Comparison of ENCODE assay signal across 8 cellular contexts in the genomic region with DNA sequence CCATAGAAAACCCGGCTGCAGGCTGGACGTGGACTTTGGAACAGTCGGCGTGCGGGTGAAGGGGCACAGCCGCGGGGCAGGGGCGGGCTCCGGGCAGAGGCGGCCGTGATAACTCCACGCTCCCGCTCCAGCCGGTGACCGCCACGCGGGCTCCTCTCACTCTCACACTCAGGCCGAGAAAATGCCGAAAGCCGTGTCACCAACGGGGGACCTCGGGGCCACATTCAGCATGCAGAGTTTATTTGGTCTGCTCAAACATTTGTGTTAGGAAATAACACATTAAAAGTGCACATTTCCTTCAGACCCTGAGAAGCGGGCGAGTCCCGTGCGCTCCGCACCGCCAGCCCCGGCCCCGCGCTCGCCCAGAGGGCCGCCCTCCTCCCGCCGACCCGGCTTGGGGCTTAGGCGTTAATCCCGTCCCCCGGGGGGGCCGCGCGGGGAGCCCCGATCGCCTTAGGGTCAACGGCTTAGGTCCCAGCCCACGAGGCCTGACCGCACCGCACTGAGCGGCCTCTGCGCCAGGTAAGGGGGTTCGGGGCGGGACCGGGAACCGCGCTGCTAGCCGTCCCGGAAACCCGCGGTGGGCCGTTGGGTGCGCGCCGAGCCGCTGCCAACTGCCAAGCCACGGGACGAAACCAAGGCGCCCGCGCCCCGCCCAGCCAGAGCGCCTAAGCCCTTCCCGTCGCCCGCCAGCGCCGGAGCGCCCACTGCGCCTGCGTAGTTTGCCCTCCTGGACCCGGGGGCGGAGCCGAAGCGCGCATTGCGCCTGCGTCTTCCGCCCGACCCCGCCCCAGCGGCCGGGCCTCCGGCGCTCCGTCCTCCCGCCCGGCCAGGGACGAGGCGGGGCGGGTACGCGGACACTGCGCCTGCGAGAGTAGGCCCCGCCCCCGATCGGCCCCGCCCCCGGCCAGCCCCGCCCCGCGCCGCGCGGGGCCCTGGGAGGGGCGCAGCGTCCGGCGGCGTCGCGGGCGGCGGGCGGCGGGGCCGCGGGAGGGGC. TPM values are rescaled to one million over a fixed set of nuclear protein-coding genes. Genes with fewer than 3 reads are reported as not detected.
A peak's percentile ranks its signal among the peaks of the same experiment; 100 is the strongest.
DNase-seq lines count a peak whose midpoint lies in the region; ATAC-seq, FAIRE-seq and TF ChIP-seq lines count a peak whose summit lies in the region.

A gene with protein sequence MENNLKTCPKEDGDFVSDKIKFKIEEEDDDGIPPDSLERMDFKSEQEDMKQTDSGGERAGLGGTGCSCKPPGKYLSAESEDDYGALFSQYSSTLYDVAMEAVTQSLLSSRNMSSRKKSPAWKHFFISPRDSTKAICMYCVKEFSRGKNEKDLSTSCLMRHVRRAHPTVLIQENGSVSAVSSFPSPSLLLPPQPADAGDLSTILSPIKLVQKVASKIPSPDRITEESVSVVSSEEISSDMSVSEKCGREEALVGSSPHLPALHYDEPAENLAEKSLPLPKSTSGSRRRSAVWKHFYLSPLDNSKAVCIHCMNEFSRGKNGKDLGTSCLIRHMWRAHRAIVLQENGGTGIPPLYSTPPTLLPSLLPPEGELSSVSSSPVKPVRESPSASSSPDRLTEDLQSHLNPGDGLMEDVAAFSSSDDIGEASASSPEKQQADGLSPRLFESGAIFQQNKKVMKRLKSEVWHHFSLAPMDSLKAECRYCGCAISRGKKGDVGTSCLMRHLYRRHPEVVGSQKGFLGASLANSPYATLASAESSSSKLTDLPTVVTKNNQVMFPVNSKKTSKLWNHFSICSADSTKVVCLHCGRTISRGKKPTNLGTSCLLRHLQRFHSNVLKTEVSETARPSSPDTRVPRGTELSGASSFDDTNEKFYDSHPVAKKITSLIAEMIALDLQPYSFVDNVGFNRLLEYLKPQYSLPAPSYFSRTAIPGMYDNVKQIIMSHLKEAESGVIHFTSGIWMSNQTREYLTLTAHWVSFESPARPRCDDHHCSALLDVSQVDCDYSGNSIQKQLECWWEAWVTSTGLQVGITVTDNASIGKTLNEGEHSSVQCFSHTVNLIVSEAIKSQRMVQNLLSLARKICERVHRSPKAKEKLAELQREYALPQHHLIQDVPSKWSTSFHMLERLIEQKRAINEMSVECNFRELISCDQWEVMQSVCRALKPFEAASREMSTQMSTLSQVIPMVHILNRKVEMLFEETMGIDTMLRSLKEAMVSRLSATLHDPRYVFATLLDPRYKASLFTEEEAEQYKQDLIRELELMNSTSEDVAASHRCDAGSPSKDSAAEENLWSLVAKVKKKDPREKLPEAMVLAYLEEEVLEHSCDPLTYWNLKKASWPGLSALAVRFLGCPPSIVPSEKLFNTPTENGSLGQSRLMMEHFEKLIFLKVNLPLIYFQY (plus strand): TSS at position 947 of the 997 bp plus-strand sequence. CDS start 29,819 bp downstream, outside the sequence.

- ATAC-seq in GM21786 (IDR thresholded peaks at IDR 0.05; ENCODE audit: unreplicated experiment) = peak; percentile 77
- peak; percentile 82 to 86 for ATAC-seq in activated T-cell treated with anti-CD3 and anti-CD28 coated beads, Interleukin-2, amount 50 U/mL, for 72 hours (replicated peaks in 1 of 2)

- no peak for FAIRE-seq in RCC 7860 (lab: Jason Lieb, UNC)

- H3K9ac ChIP-seq in KMS-11 (peak within 1 kb of the TSS; percentile 94), muscle layer of colon (ENCODE audit: low read length) (peak within 1 kb of the TSS; percentile 49)

- intact Hi-C loops in esophagus muscularis mucosa (cut with DNase I) = loop anchor here (2.0 kb wide), 2 partner anchors 26 to 64 kb away; a partner anchor contains a TSS

- no peaks in the 10 kb centered on the region for H3K36me3 ChIP-seq in KMS-11 (ENCODE audit: insufficient read depth)
- H3K36me3 ChIP-seq in esophagus muscularis mucosa = peaks cover 0 to under 1% (median 0%) of the 10 kb centered on the region in 4 donors
- H3K36me3 ChIP-seq in muscle layer of colon (ENCODE audit: insufficient read depth, low read length) = no peaks in the 10 kb centered on the region

- H3K9me3 Mint-ChIP-seq in activated T-cell treated with anti-CD3 and anti-CD28 coated beads, Interleukin-2, amount 50 U/mL, for 72 hours = no peaks in the 10 kb centered on the region

- TF ChIP-seq POLR2A in esophagus muscularis mucosa (IDR thresholded peaks at IDR 0.05; ENCODE audit: low read depth) = peak; percentile 50

- no peaks in the 10 kb centered on the region for H4K20me1 ChIP-seq in KMS-11 (ENCODE audit: insufficient read depth)

- peak within 1 kb of the TSS; percentile 97 for H3K27ac Mint-ChIP-seq in activated T-cell treated with anti-CD3 and anti-CD28 coated beads, Interleukin-2, amount 50 U/mL, for 72 hours

- peak within 1 kb of the TSS; percentile 74 for H2AFZ ChIP-seq in KMS-11 (ENCODE audit: low read depth)

- H3K79me2 ChIP-seq in KMS-11 (ENCODE audit: insufficient read depth, low read depth) = peaks cover 30% of the 10 kb centered on the region

- H3K36me3 Mint-ChIP-seq in activated T-cell treated with anti-CD3 and anti-CD28 coated beads, Interleukin-2, amount 50 U/mL, for 72 hours (ENCODE audit: insufficient read depth in 2 of 2) = peaks cover 0 to 1% of the 10 kb centered on the region in 2 donors

- peak within 1 kb of the TSS; percentile 88 for H3K4me2 ChIP-seq in KMS-11

- H3K27me3 Mint-ChIP-seq in activated T-cell treated with anti-CD3 and anti-CD28 coated beads, Interleukin-2, amount 50 U/mL, for 72 hours (ENCODE audit: low read depth) = peaks cover 22% of the 10 kb centered on the region

- TF ChIP-seq CTCF in KMS-11 (conservative IDR thresholded peaks at IDR 0.05; ENCODE audit: low read depth, low read length) (no peak), esophagus muscularis mucosa (IDR thresholded peaks at IDR 0.05) (no peak)

- H3K9me3 ChIP-seq in esophagus muscularis mucosa (no peaks in the 10 kb centered on the region), muscle layer of colon (ENCODE audit: low read length) (no peaks in the 10 kb centered on the region)

- no peak for TF ChIP-seq EP300 in esophagus muscularis mucosa (IDR thresholded peaks at IDR 0.05)

- 0% methylated on average over 10 of the region's 127 CpGs for WGBS in esophagus muscularis mucosa

- H3K4me3 ChIP-seq in KMS-11 (IDR thresholded peaks at IDR 0.05; ENCODE audit: insufficient read depth, low read depth, low read length) (no peak within 1 kb of the TSS), esophagus muscularis mucosa (peak within 1 kb of the TSS; percentile 81 to 84 (median 84)), muscle layer of colon (ENCODE audit: low read depth in 1 of 2, low read length in 2 of 2) (peak within 1 kb of the TSS; percentile 71 to 73)

- H3K27me3 ChIP-seq in KMS-11 (ENCODE audit: insufficient read depth, low read depth) = no peaks in the 10 kb centered on the region
- peaks cover 13 to 27% (median 24%) of the 10 kb centered on the region in 4 donors for H3K27me3 ChIP-seq in esophagus muscularis mucosa
- peaks cover 3 to 26% of the 10 kb centered on the region in 2 donors for H3K27me3 ChIP-seq in muscle layer of colon (ENCODE audit: control insufficient read depth in 1 of 2, insufficient read depth in 2 of 2, low read length in 2 of 2)

- DNase-seq in DMS79 treated with DMSO at 0.1 percent for 48 hours (lab: John Stamatoyannopoulos, UW) (peak; percentile 60), RCC 7860 (ENCODE audit: low spot score) (peak; percentile 87), esophagus muscularis mucosa (ENCODE audit: extremely low spot score) (peak; percentile 98)
- peak; percentile 99 to 100 for DNase-seq in activated T-cell treated with anti-CD3 and anti-CD28 coated beads, Interleukin-2, amount 50 U/mL, for 72 hours
- peak; percentile 96 to 97 for DNase-seq in stimulated activated CD8-positive, alpha-beta memory T cell treated with anti-CD3 and anti-CD28 coated beads, Interleukin-7, amount 100 ng/mL, for 1 hour (ENCODE audit: low read depth in 2 of 2)

- H3K27ac ChIP-seq in KMS-11 (peak within 1 kb of the TSS; percentile 98), esophagus muscularis mucosa (replicated peaks in 1 of 4) (peak within 1 kb of the TSS; percentile 91 to 95 (median 92)), muscle layer of colon (ENCODE audit: low read depth, low read length) (peak within 1 kb of the TSS; percentile 94)

- peaks cover 13% of the 10 kb centered on the region for H3K4me1 ChIP-seq in KMS-11 (ENCODE audit: low read depth, poor library complexity, severe bottlenecking)
- H3K4me1 ChIP-seq in esophagus muscularis mucosa = peaks cover 37 to 52% (median 51%) of the 10 kb centered on the region in 4 donors
- peaks cover 16% of the 10 kb centered on the region for H3K4me1 ChIP-seq in muscle layer of colon (ENCODE audit: insufficient read depth, low read length)

- H3K4me1 Mint-ChIP-seq in activated T-cell treated with anti-CD3 and anti-CD28 coated beads, Interleukin-2, amount 50 U/mL, for 72 hours (ENCODE audit: low read depth) = peaks cover 41% of the 10 kb centered on the region

- H3K4me3 Mint-ChIP-seq in activated T-cell treated with anti-CD3 and anti-CD28 coated beads, Interleukin-2, amount 50 U/mL, for 72 hours = peak within 1 kb of the TSS; percentile 89 to 99

RNA-seq across cellular contexts. Expression of the gene that starts here (rescaled TPM):
- total RNA-seq in activated T-cell treated with anti-CD3 and anti-CD28 coated beads, Interleukin-2, amount 50 U/mL, for 72 hours = 10 to 100 TPM; 22.3 to 23.6 TPM
- 10 to 100 TPM in 1 of 4 donors, 1 to 10 TPM in 3; 6.6 to 11.1 (median 9.5) TPM for total RNA-seq in esophagus muscularis mucosa
